In the genomic region with DNA sequence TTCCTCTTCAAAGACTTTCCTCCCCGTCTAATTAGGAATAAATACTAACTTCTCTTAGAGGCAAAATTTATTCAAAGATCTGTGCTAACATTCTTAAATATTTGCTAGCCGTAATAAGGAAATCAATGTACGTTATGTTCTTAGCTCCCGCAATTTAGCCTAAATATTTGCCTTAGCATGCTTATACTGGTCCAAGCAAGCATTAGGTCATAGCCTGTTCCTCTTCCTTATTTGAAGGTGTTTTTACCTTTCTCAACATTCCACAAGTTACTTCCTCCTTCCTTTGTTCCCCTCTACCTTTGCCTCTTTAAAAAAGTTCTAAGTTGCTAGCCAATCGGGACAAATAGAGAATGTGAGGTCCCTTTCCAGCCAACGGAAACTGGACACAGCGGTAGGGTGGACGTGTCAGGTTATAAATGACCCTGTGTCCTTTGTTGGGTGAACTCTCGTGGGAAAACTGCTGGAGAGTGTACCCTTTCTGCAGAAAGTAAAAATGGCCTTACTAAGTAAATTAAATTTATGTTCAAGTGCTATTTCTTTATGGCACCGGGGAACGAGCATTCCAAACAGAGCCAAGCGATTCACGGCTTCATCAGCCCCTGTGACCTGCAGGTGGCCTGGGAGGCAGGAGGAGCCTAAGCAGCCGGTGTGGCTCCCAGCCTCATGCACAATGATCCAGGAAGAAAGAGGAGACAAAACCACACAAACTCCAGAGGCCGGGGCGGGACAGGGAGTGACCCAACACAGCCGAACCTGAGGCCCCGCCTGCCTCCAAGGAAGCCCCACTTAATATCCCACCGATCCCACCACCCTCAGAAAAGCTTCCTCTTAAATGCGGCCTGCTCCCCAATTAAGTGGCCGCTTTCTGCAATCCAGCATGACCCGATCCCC, we compare ENCODE assay signal across 16 cellular contexts.
DNase-seq lines count a peak whose midpoint lies in the region; ATAC-seq and TF ChIP-seq lines count a peak whose summit lies in the region.
"Had no signal": no experiment of that assay in that cellular context is flagged by ENCODE, and none has a peak within 500 bp of the region (broad histone marks: within the 10 kb centered on the region; RNA-seq: fewer than 3 reads in every experiment).

No MANE protein-coding gene starts in this region.

- H3K36me3 Mint-ChIP-seq in HFFc6 (ENCODE audit: low read depth) (peaks cover 11% of the 10 kb centered on the region; the same call in 1 of the 2 replicates), T-helper 17 cell (ENCODE audit: low read depth) (no peaks in the 10 kb centered on the region)
- H3K36me3 Mint-ChIP-seq: activated naive CD8-positive, alpha-beta T cell had no signal

- intact Hi-C loops in left lung (cut with DNase I) (no loop called here), gastrocnemius medialis (cut with DNase I; ENCODE audit: low total_unique reads) (no loop called here)

- H3K27me3 ChIP-seq in left lung (no peaks in the 10 kb centered on the region), gastrocnemius medialis (no peaks in the 10 kb centered on the region)
- H3K27me3 ChIP-seq: BLaER1 treated with 17β-estradiol and CSF1 and Interleukin-3, amounts not matched to agents 10 nM and 100 nM had no signal

- H3K27me3 Mint-ChIP-seq in HFFc6 (ENCODE audit: insufficient read depth) (peaks cover 1% of the 10 kb centered on the region; the same call in 1 of the 2 replicates), T-helper 17 cell (peaks cover 49% of the 10 kb centered on the region)

- DNase-seq in HFFc6 (no peak), left lung (peak; percentile 23 to 51), gastrocnemius medialis (peak in 1 of 2 donors; percentile 49), COR-L47 (lab: John Stamatoyannopoulos, UW) (no peak), NCI-H1417 treated with DMSO at 0.1 percent for 48 hours (lab: John Stamatoyannopoulos, UW) (no peak), T-helper 17 cell (no peak), NCI-H1417 (lab: John Stamatoyannopoulos, UW) (no peak)
- DNase-seq: cortex of kidney; foreskin melanocyte; Kasumi-1; kidney glomerular epithelial cell; stimulated activated CD4-positive, alpha-beta T cell treated with anti-CD3 and anti-CD28 coated beads, Interleukin-2, amount 100 ng/mL, for 48 hours; stimulated activated naive CD4-positive, alpha-beta T cell had no signal

- H3K9me3 ChIP-seq in left lung (no peaks in the 10 kb centered on the region), gastrocnemius medialis (no peaks in the 10 kb centered on the region), T-helper 17 cell (ENCODE audit: control insufficient read depth, low read length, poor library complexity, severe bottlenecking) (no peaks in the 10 kb centered on the region)
- H3K9me3 ChIP-seq: BLaER1 treated with 17β-estradiol and CSF1 and Interleukin-3, amounts not matched to agents 10 nM and 100 nM had no signal

- no peaks in the 10 kb centered on the region for H3K9me3 Mint-ChIP-seq in HFFc6

- ATAC-seq in left lung (no peak), gastrocnemius medialis (no peak), T-helper 17 cell (no peak)

- TF ChIP-seq POLR2A in gastrocnemius medialis (IDR thresholded peaks at IDR 0.05) = no peak

- in situ Hi-C loops in gastrocnemius medialis (cut with MboI; ENCODE audit: low sequenced_read_pairs in 4 of 4) = no loop called here

- H3K4me1 ChIP-seq in left lung = peaks cover 0 to 4% of the 10 kb centered on the region in 2 donors
- H3K4me1 ChIP-seq in gastrocnemius medialis = peaks cover 77 to 85% of the 10 kb centered on the region in 2 donors

- H3K27ac ChIP-seq in cingulate gyrus (ENCODE audit: low read depth, low read length) = peak overlapping the region; percentile 50
- no peak overlapping the region for H3K27ac ChIP-seq in left lung
- H3K27ac ChIP-seq in gastrocnemius medialis = peak overlapping the region; percentile 90 to 93 (median 91)
- H3K27ac ChIP-seq: BLaER1 treated with 17β-estradiol and CSF1 and Interleukin-3, amounts not matched to agents 10 nM and 100 nM had no signal

- no peak for TF ChIP-seq CTCF in HFFc6 (IDR thresholded peaks at IDR 0.05)
- no peak for TF ChIP-seq CTCF in left lung (IDR thresholded peaks at IDR 0.05)
- no peak for TF ChIP-seq CTCF in gastrocnemius medialis (IDR thresholded peaks at IDR 0.05 in 4 of 5, conservative IDR thresholded peaks at IDR 0.05 in 1 of 5)

- H3K4me1 Mint-ChIP-seq in HFFc6 (ENCODE audit: low read depth) (peaks cover 36% of the 10 kb centered on the region), T-helper 17 cell (no peaks in the 10 kb centered on the region)

- H3K27ac Mint-ChIP-seq in HFFc6 (0 out of 2 replicates have a peak overlapping the region, but pooled peaks have one; percentile 40), T-helper 17 cell (no peak overlapping the region)
- H3K27ac Mint-ChIP-seq: activated naive CD8-positive, alpha-beta T cell had no signal

- no peak overlapping the region for H3K4me3 ChIP-seq in left lung
- no peak overlapping the region for H3K4me3 ChIP-seq in gastrocnemius medialis
- H3K4me3 ChIP-seq: BLaER1 treated with 17β-estradiol and CSF1 and Interleukin-3, amounts not matched to agents 10 nM and 100 nM had no signal

- peaks cover 0 to 46% of the 10 kb centered on the region in 2 donors for H3K36me3 ChIP-seq in left lung
- no peaks in the 10 kb centered on the region for H3K36me3 ChIP-seq in gastrocnemius medialis

- H3K4me3 Mint-ChIP-seq in HFFc6 (no peak overlapping the region), T-helper 17 cell (no peak overlapping the region)
- H3K4me3 Mint-ChIP-seq: activated naive CD8-positive, alpha-beta T cell had no signal

Comparison
In these comparisons a context has a peak if more than half of its experiments do, and no peak if none do; other contexts are left out.
1. DNase-seq: peak in left lung (2 of 2); none in HFFc6 (single experiment), COR-L47 (single experiment), NCI-H1417 treated with DMSO at 0.1 percent for 48 hours (single experiment), T-helper 17 cell (0 of 3) and NCI-H1417 (0 of 3).
2. H3K27ac ChIP-seq: peak in cingulate gyrus (single experiment) and gastrocnemius medialis (4 of 4); none in left lung (0 of 2).